7 cellular contexts compared by ENCODE assay signal in the genomic region with DNA sequence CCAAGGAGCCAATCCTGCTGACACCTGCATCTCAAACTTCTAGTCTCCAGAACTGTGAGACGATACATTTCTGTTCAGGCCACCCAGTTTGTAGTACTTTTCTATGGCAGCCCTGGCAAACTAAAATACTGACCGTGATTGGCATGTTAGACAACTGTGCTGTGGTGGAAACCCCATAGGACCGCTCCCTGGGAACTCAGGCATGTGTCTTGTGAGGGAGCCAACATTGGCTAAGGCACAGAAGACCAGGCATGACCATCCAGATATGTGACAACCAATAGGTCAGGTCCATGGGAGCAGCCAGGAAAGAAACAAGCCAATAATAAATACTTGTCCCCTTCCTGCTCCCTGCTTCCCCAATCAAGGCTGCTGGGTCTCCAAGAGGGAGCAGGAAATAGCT.
"Had no signal": no experiment of that assay in that cellular context is flagged by ENCODE, and none has a peak within 500 bp of the region (broad histone marks: within the 10 kb centered on the region; RNA-seq: fewer than 3 reads in every experiment).

No MANE protein-coding gene starts in this region.

- H3K27ac Mint-ChIP-seq: GM23338, HFFc6, IgD-negative memory B cell had no signal

- H3K9me3 ChIP-seq: HAP-1 had no signal

- H3K36me3 Mint-ChIP-seq: IgD-negative memory B cell had no signal

- H3K4me3 Mint-ChIP-seq: GM23338, HFFc6, IgD-negative memory B cell had no signal

- H3K4me1 ChIP-seq: HAP-1 had no signal

- H2AFZ ChIP-seq: GM23338 had no signal

- H3K4me2 ChIP-seq: GM23338 had no signal

- DNase-seq: HFFc6 had no signal

- H3K9me3 Mint-ChIP-seq: HFFc6 had no signal

- H3K4me3 ChIP-seq: GM23338, HAP-1 had no signal

- H3K36me3 ChIP-seq: HAP-1 had no signal

- ATAC-seq: GM23338, HCT116, HepG2 had no signal

- H3K4me1 Mint-ChIP-seq: GM23338 had no signal

- H3K27ac ChIP-seq: HL-60 had no signal
